11 cellular contexts compared by ENCODE assay signal in the genomic region with DNA sequence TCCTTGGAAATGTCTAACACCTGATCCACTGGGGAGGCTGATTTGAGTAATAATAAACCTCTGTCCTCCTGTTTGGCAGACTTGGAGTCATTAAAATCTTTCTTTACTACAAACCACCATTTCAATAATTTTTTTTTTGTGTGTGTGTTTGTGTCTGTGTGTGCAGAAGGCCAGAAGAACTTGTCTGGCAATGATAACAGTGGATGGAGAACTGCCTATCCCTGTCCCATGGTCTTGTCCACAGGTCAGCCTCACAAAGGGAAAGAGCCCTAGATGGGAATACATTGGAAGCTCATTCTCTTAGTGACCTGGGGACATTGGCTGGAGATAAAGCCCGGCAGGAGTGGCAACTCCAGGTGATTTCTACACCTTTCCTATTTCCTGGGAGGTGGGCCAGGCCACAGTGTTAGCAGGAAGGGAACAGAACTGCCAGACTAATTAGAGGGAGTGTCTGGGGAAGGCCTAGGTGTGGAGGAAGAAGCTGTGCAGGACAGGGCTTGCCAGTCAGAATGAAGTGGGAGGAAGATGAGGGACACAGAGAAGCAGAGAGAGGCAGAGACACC. TPM values are rescaled to one million over a fixed set of nuclear protein-coding genes. Genes with fewer than 3 reads are reported as not detected.
"Had no signal": no experiment of that assay in that cellular context is flagged by ENCODE, and none has a peak within 500 bp of the region (broad histone marks: within the 10 kb centered on the region; RNA-seq: fewer than 3 reads in every experiment).

No MANE protein-coding gene starts in this region.

RNA-seq across cellular contexts. Expression of a gene that starts 27.7 kb away (rescaled TPM):
- total RNA-seq: activated naive CD4-positive, alpha-beta T cell treated with anti-CD3 and anti-CD28 coated beads for 36 hours; activated T-cell treated with anti-CD3 and anti-CD28 coated beads, Interleukin-2, amount 50 U/mL, for 4 hours; cardiac muscle cell; esophagus mucosa; lung; occipital lobe; prostate gland; right cardiac atrium; stomach; urinary bladder had no signal
- polyA plus RNA-seq: cardiac muscle cell, lung, neural cell, right cardiac atrium, stomach, urinary bladder had no signal
